Comparison of ENCODE assay signal across 2 cellular contexts in genomic region chr18:12305930-12306629, GRCh38.
TF ChIP-seq lines count a peak whose summit lies in the region.

No MANE protein-coding gene starts in this region.

TF ChIP-seq in IMR-90, 13 proteins besides CTCF, POLR2A, EP300 and RAD21:
- TF ChIP-seq, protein P1, sequence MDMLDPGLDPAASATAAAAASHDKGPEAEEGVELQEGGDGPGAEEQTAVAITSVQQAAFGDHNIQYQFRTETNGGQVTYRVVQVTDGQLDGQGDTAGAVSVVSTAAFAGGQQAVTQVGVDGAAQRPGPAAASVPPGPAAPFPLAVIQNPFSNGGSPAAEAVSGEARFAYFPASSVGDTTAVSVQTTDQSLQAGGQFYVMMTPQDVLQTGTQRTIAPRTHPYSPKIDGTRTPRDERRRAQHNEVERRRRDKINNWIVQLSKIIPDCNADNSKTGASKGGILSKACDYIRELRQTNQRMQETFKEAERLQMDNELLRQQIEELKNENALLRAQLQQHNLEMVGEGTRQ (IDR thresholded peaks at IDR 0.05; ENCODE audit: low read depth, low read length): no peak
TF ChIP-seq in IMR-90: peak in this region for 0.

TF ChIP-seq in H1, 55 proteins besides CTCF, POLR2A, EP300 and RAD21:
- TF ChIP-seq TAF7 (optimal IDR thresholded peaks at IDR 0.05; ENCODE audit: borderline replicate concordance, low read depth, low read length): no peak
- no peak for TF ChIP-seq RFX5 (IDR thresholded peaks at IDR 0.05; ENCODE audit: borderline replicate concordance, low read depth, low read length)
- no peak for TF ChIP-seq CHD1 (IDR thresholded peaks at IDR 0.05; ENCODE audit: low read depth, low read length)
- TF ChIP-seq, protein P1 (IDR thresholded peaks at IDR 0.05; ENCODE audit: low read length): no peak
